Comparison of ENCODE assay signal across 38 cellular contexts in genomic region chr2:184956856-184957255, GRCh38.
"Had no signal": no experiment of that assay in that cellular context is flagged by ENCODE, and none has a peak within 500 bp of the region (broad histone marks: within the 10 kb centered on the region; RNA-seq: fewer than 3 reads in every experiment).

No MANE protein-coding gene starts in this region.

- H3K9me3 Mint-ChIP-seq: activated naive CD4-positive, alpha-beta T cell treated with anti-CD3 and anti-CD28 coated beads for 36 hours; activated naive CD4-positive, alpha-beta T cell treated with anti-CD3 and anti-CD28 coated beads, Interleukin-2, amount 10 ng/mL, durations not matched to agents 7 days and 5 days; activated naive CD4-positive, alpha-beta T cell treated with anti-CD3 and anti-CD28 coated beads, Interleukin-2, amount 50 U/mL, for 24 hours; activated naive CD8-positive, alpha-beta T cell treated with anti-CD3 and anti-CD28 coated beads, Interleukin-2, amount 10 ng/mL, durations not matched to agents 7 days and 5 days; activated T-helper 1 cell treated with anti-CD3 and anti-CD28 coated beads, Interleukin-12 subunit alpha, Interleukin-12 subunit beta, Interleukin-2, Interleukin-4 antibody, amounts not matched to agents 30 ng/mL and 10 ng/mL and 1 ng/mL, durations not matched to agents 14 hours and 24 hours and 36 hours; brain; central memory CD8-positive, alpha-beta T cell had no signal

- H3K4me3 Mint-ChIP-seq: activated naive CD4-positive, alpha-beta T cell treated with anti-CD3 and anti-CD28 coated beads for 36 hours; activated naive CD4-positive, alpha-beta T cell treated with anti-CD3 and anti-CD28 coated beads, Interleukin-2, amount 10 ng/mL, durations not matched to agents 7 days and 5 days; activated naive CD4-positive, alpha-beta T cell treated with anti-CD3 and anti-CD28 coated beads, Interleukin-2, amount 50 U/mL, for 24 hours; activated naive CD8-positive, alpha-beta T cell; activated naive CD8-positive, alpha-beta T cell treated with anti-CD3 and anti-CD28 coated beads for 36 hours; activated naive CD8-positive, alpha-beta T cell treated with anti-CD3 and anti-CD28 coated beads, Interleukin-2, amount 10 ng/mL, durations not matched to agents 7 days and 5 days; activated naive CD8-positive, alpha-beta T cell treated with anti-CD3 and anti-CD28 coated beads, Interleukin-2, amount 50 U/mL, for 24 hours; activated T-cell treated with anti-CD3 and anti-CD28 coated beads, Interleukin-2, amount 50 U/mL, for 24 hours; activated T-cell treated with anti-CD3 and anti-CD28 coated beads, Interleukin-2, amount 50 U/mL, for 72 hours; activated T-helper 1 cell treated with anti-CD3 and anti-CD28 coated beads, Interleukin-12 subunit alpha, Interleukin-12 subunit beta, Interleukin-2, Interleukin-4 antibody, amounts not matched to agents 30 ng/mL and 10 ng/mL and 1 ng/mL, durations not matched to agents 14 hours and 24 hours and 36 hours; activated T-helper 17 cell treated with anti-CD3 and anti-CD28 coated beads, Interleukin-2, amount 50 U/mL, for 72 hours; brain; central memory CD8-positive, alpha-beta T cell had no signal

- DNase-seq: activated effector memory CD4-positive, alpha-beta T cell treated with anti-CD3 and anti-CD28 coated beads, Interleukin-2, amount 50 U/mL, for 16 hours; activated effector memory CD4-positive, alpha-beta T cell treated with Interleukin-2 at 50 U/mL for 16 hours; activated gamma-delta T cell; activated gamma-delta T cell treated with Interleukin-2 at 50 U/mL for 16 hours; activated naive CD4-positive, alpha-beta T cell; activated naive CD4-positive, alpha-beta T cell treated with anti-CD3 and anti-CD28 coated beads for 36 hours; activated naive CD4-positive, alpha-beta T cell treated with anti-CD3 and anti-CD28 coated beads, Interleukin-2, amount 10 ng/mL, durations not matched to agents 7 days and 5 days; activated naive CD4-positive, alpha-beta T cell treated with anti-CD3 and anti-CD28 coated beads, Interleukin-2, amount 50 U/mL, for 16 hours; activated naive CD4-positive, alpha-beta T cell treated with Interleukin-2 at 50 U/mL for 16 hours; activated naive CD8-positive, alpha-beta T cell treated with anti-CD3 and anti-CD28 coated beads for 36 hours; activated naive CD8-positive, alpha-beta T cell treated with anti-CD3 and anti-CD28 coated beads, Interleukin-2, amount 10 ng/mL, durations not matched to agents 7 days and 5 days; activated naive CD8-positive, alpha-beta T cell treated with anti-CD3 and anti-CD28 coated beads, Interleukin-2, amount 50 U/mL, for 24 hours; activated T-cell treated with anti-CD3 and anti-CD28 coated beads, Interleukin-2, amount 50 U/mL, for 24 hours; activated T-cell treated with anti-CD3 and anti-CD28 coated beads, Interleukin-2, amount 50 U/mL, for 48 hours; activated T-cell treated with anti-CD3 and anti-CD28 coated beads, Interleukin-2, amount 50 U/mL, for 72 hours; adrenal gland; amniotic stem cell; amygdala; anterior cingulate cortex; aorta; body of pancreas; brain microvascular endothelial cell; caudate nucleus; central memory CD4-positive, alpha-beta T cell; cerebellar nuclear complex had no signal

- H3K4me1 Mint-ChIP-seq: activated naive CD4-positive, alpha-beta T cell treated with anti-CD3 and anti-CD28 coated beads, Interleukin-2, amount 10 ng/mL, durations not matched to agents 7 days and 5 days; activated naive CD4-positive, alpha-beta T cell treated with anti-CD3 and anti-CD28 coated beads, Interleukin-2, amount 50 U/mL, for 24 hours; activated naive CD8-positive, alpha-beta T cell treated with anti-CD3 and anti-CD28 coated beads for 36 hours; activated naive CD8-positive, alpha-beta T cell treated with anti-CD3 and anti-CD28 coated beads, Interleukin-2, amount 10 ng/mL, durations not matched to agents 7 days and 5 days; activated naive CD8-positive, alpha-beta T cell treated with anti-CD3 and anti-CD28 coated beads, Interleukin-2, amount 50 U/mL, for 24 hours; activated T-helper 17 cell treated with anti-CD3 and anti-CD28 coated beads, Interleukin-2, amount 50 U/mL, for 72 hours; brain; central memory CD8-positive, alpha-beta T cell had no signal

- H3K4me1 ChIP-seq: adrenal gland, ascending aorta, body of pancreas, breast epithelium had no signal

- H3K27me3 Mint-ChIP-seq: activated naive CD4-positive, alpha-beta T cell treated with anti-CD3 and anti-CD28 coated beads, Interleukin-2, amount 10 ng/mL, durations not matched to agents 7 days and 5 days; activated naive CD4-positive, alpha-beta T cell treated with anti-CD3 and anti-CD28 coated beads, Interleukin-2, amount 50 U/mL, for 24 hours; activated naive CD8-positive, alpha-beta T cell; activated naive CD8-positive, alpha-beta T cell treated with anti-CD3 and anti-CD28 coated beads for 36 hours; activated naive CD8-positive, alpha-beta T cell treated with anti-CD3 and anti-CD28 coated beads, Interleukin-2, amount 10 ng/mL, durations not matched to agents 7 days and 5 days; activated naive CD8-positive, alpha-beta T cell treated with anti-CD3 and anti-CD28 coated beads, Interleukin-2, amount 50 U/mL, for 24 hours; activated T-cell treated with anti-CD3 and anti-CD28 coated beads, Interleukin-2, amount 50 U/mL, for 24 hours; activated T-helper 17 cell treated with anti-CD3 and anti-CD28 coated beads, Interleukin-2, amount 50 U/mL, for 72 hours; brain; central memory CD8-positive, alpha-beta T cell had no signal

- H3K27ac ChIP-seq: adrenal gland, ascending aorta, body of pancreas, brain microvascular endothelial cell, breast epithelium, cardiac muscle cell had no signal

- H3K36me3 ChIP-seq: adrenal gland, ascending aorta, brain microvascular endothelial cell, breast epithelium, cardiac muscle cell had no signal

- FAIRE-seq: astrocyte, bronchial epithelial cell, colon had no signal

- H3K27me3 ChIP-seq: adrenal gland, ascending aorta, body of pancreas, brain microvascular endothelial cell, breast epithelium, cardiac muscle cell had no signal

- ATAC-seq: activated naive CD4-positive, alpha-beta T cell treated with anti-CD3 and anti-CD28 coated beads, Interleukin-2, amount 50 U/mL, for 72 hours; activated naive CD8-positive, alpha-beta T cell treated with anti-CD3 and anti-CD28 coated beads, Interleukin-2, amount 50 U/mL, for 24 hours; activated T-cell treated with anti-CD3 and anti-CD28 coated beads, Interleukin-2, amount 50 U/mL, for 72 hours; activated T-helper 17 cell treated with anti-CD3 and anti-CD28 coated beads, Interleukin-2, amount 50 U/mL, for 72 hours; body of pancreas had no signal

- H3K9me3 ChIP-seq: ascending aorta, body of pancreas had no signal

- H3K36me3 Mint-ChIP-seq: activated naive CD4-positive, alpha-beta T cell treated with anti-CD3 and anti-CD28 coated beads, Interleukin-2, amount 10 ng/mL, durations not matched to agents 7 days and 5 days; activated naive CD4-positive, alpha-beta T cell treated with anti-CD3 and anti-CD28 coated beads, Interleukin-2, amount 50 U/mL, for 24 hours; activated naive CD4-positive, alpha-beta T cell treated with anti-CD3 and anti-CD28 coated beads, Interleukin-2, amount 50 U/mL, for 72 hours; activated naive CD8-positive, alpha-beta T cell; activated naive CD8-positive, alpha-beta T cell treated with anti-CD3 and anti-CD28 coated beads for 36 hours; activated naive CD8-positive, alpha-beta T cell treated with anti-CD3 and anti-CD28 coated beads, Interleukin-2, amount 10 ng/mL, durations not matched to agents 7 days and 5 days; brain had no signal

- H3K4me3 ChIP-seq: adrenal gland, ascending aorta, body of pancreas, breast epithelium, cardiac muscle cell had no signal
